16 cellular contexts compared by ENCODE assay signal in the genomic region with DNA sequence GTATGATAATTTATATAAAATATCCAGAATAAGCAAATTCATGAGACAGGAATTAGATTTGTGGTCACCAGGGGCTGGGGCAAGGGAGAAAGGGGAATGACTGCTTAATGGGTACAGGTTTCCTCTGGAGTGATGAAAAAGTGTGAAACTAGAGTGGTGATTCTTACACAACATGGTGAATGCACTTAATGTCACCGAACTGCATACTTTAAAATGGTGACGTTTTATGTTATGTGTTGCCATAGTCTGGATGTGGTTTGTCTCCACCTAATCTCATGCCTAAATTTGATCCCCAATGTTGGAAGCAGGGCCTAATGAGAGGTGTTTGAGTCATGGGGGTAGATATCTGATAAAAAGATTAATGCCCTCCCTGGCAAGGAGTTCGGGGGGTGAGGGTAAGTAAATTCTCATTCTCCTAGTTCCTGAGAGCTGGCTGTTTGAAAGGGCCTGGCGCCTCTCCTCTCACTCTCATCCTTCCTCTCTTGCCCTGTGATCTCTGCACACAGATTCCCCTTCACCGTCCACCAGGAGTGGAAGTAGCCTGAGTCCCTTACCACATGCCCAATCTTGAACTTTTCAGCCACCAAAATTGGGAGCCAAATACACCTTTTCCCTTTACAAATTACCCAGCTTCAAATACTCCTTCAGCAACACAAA. TPM values are rescaled to one million over a fixed set of nuclear protein-coding genes. Genes with fewer than 3 reads are reported as not detected.
DNase-seq lines count a peak whose midpoint lies in the region; ATAC-seq, FAIRE-seq and TF ChIP-seq lines count a peak whose summit lies in the region.
"Had no signal": no experiment of that assay in that cellular context is flagged by ENCODE, and none has a peak within 500 bp of the region (broad histone marks: within the 10 kb centered on the region; RNA-seq: fewer than 3 reads in every experiment).

No MANE protein-coding gene starts in this region.

- no peak overlapping the region for H2BK5ac ChIP-seq in mesenchymal stem cell (ENCODE audit: low read depth, low read length, poor library complexity, severe bottlenecking)

- H4K8ac ChIP-seq in mesenchymal stem cell (ENCODE audit: low read length) = no peak overlapping the region

- peaks cover 38% of the 10 kb centered on the region for H3K4me1 ChIP-seq in ACC112 (ENCODE audit: control insufficient read depth, insufficient read depth, low read length, unreplicated experiment)
- peaks cover 16% of the 10 kb centered on the region for H3K4me1 ChIP-seq in mesenchymal stem cell (ENCODE audit: control insufficient read depth, insufficient read depth, low read depth, low read length)

- H2BK120ac ChIP-seq in mesenchymal stem cell (ENCODE audit: low read depth, low read length) = no peak overlapping the region

- H3K27me3 Mint-ChIP-seq in activated CD8-positive, alpha-beta T cell treated with anti-CD3 and anti-CD28 coated beads, Interleukin-2, amount 10 ng/mL, durations not matched to agents 7 days and 5 days (ENCODE audit: low read depth) = no peaks in the 10 kb centered on the region

- peak overlapping the region; percentile 67 for H2AK5ac ChIP-seq in mesenchymal stem cell (ENCODE audit: low read length, severe bottlenecking)

- no peak overlapping the region for H3K9ac ChIP-seq in mesenchymal stem cell (ENCODE audit: low read length)
- H3K9ac ChIP-seq: BLaER1 had no signal

- H3K23ac ChIP-seq in mesenchymal stem cell (ENCODE audit: low read length in 2 of 2) = no peak overlapping the region

- H3K14ac ChIP-seq in mesenchymal stem cell (ENCODE audit: low read length in 2 of 2) = no peak overlapping the region

- H3K79me1 ChIP-seq in mesenchymal stem cell (replicated peaks; ENCODE audit: low read length, poor library complexity, severe bottlenecking) = no peaks in the 10 kb centered on the region

- no peak for ATAC-seq in activated CD8-positive, alpha-beta T cell treated with anti-CD3 and anti-CD28 coated beads, Interleukin-2, amount 10 ng/mL, durations not matched to agents 7 days and 5 days
- ATAC-seq: heart right ventricle, HepG2, left cardiac atrium had no signal

- no peak overlapping the region for H3K4ac ChIP-seq in mesenchymal stem cell (ENCODE audit: low read depth in 1 of 2, low read length in 2 of 2)

- CTCF ChIA-PET in activated CD8-positive, alpha-beta T cell treated with anti-CD3 and anti-CD28 coated beads, Interleukin-2, amount 10 ng/mL, durations not matched to agents 7 days and 5 days (lab: Charles Lee) = interaction anchor here (0.8 to 1.6 kb wide), 3 partner anchors 14 to 60 kb away, joined by 3 to 10 read pairs (median 4); no protein-coding TSS in a partner anchor

- peaks cover 62% of the 10 kb centered on the region for H3K36me3 Mint-ChIP-seq in activated CD8-positive, alpha-beta T cell treated with anti-CD3 and anti-CD28 coated beads, Interleukin-2, amount 10 ng/mL, durations not matched to agents 7 days and 5 days (ENCODE audit: low read depth)

- H3K79me2 ChIP-seq in ACC112 (ENCODE audit: control insufficient read depth, insufficient read depth, low read length, unreplicated experiment) = peaks cover 83% of the 10 kb centered on the region

- DNase-seq in GM12891 (ENCODE audit: insufficient read length, low spot score) (no peak), mesenchymal stem cell (no peak), posterior vena cava (ENCODE audit: low spot score) (no peak), DMS114 treated with DMSO at 0.1 percent for 48 hours (lab: John Stamatoyannopoulos, UW; ENCODE audit: unreplicated experiment) (no peak), NCI-H2081 treated with DMSO at 0.1 percent for 48 hours (lab: John Stamatoyannopoulos, UW) (no peak), ureter (ENCODE audit: low spot score) (no peak)
- DNase-seq in activated CD8-positive, alpha-beta T cell treated with anti-CD3 and anti-CD28 coated beads, Interleukin-2, amount 10 ng/mL, durations not matched to agents 7 days and 5 days = no peak
- DNase-seq: activated CD4-positive, CD25-positive, alpha-beta regulatory T cell treated with anti-CD3 and anti-CD28 coated beads, Interleukin-2, amount 50 U/mL, for 72 hours; activated effector memory CD4-positive, alpha-beta T cell treated with anti-CD3 and anti-CD28 coated beads, Interleukin-2, amount 50 U/mL, for 16 hours; cerebellar nuclear complex; heart right ventricle; left cardiac atrium; NCI-H1048 had no signal

- POLR2A ChIA-PET in activated CD8-positive, alpha-beta T cell treated with anti-CD3 and anti-CD28 coated beads, Interleukin-2, amount 10 ng/mL, durations not matched to agents 7 days and 5 days (lab: Charles Lee) = interaction anchor here (0.9 to 1.4 kb wide), 3 partner anchors 8 to 33 kb away, joined by 3 to 4 read pairs (median 3); no protein-coding TSS in a partner anchor

- no peak overlapping the region for H3K18ac ChIP-seq in mesenchymal stem cell (ENCODE audit: low read depth in 1 of 2, low read length in 2 of 2)

- intact Hi-C loops in posterior vena cava (cut with DNase I) = no loop called here

- H3K36me3 ChIP-seq in ACC112 (ENCODE audit: insufficient read depth, low read length) (peaks cover 19% of the 10 kb centered on the region), mesenchymal stem cell (ENCODE audit: control insufficient read depth in 1 of 2, insufficient read depth in 2 of 2, low read depth in 1 of 2, low read length in 2 of 2) (peaks cover 13 to 25% of the 10 kb centered on the region in 2 experiments)

- H3K27ac Mint-ChIP-seq in activated CD8-positive, alpha-beta T cell treated with anti-CD3 and anti-CD28 coated beads, Interleukin-2, amount 10 ng/mL, durations not matched to agents 7 days and 5 days = peak overlapping the region; percentile 72

- H3K9me3 Mint-ChIP-seq in activated CD8-positive, alpha-beta T cell treated with anti-CD3 and anti-CD28 coated beads, Interleukin-2, amount 10 ng/mL, durations not matched to agents 7 days and 5 days (ENCODE audit: insufficient read depth) = no peaks in the 10 kb centered on the region

- H3K27me3 ChIP-seq in ACC112 (ENCODE audit: insufficient read depth, low read length) = no peaks in the 10 kb centered on the region
- H3K27me3 ChIP-seq in mesenchymal stem cell (ENCODE audit: control insufficient read depth in 1 of 2, insufficient read depth in 1 of 2, low read length in 2 of 2) = no peaks in the 10 kb centered on the region
- H3K27me3 ChIP-seq: BLaER1, heart right ventricle had no signal

- no peak overlapping the region for H3K4me2 ChIP-seq in mesenchymal stem cell (ENCODE audit: low read length, poor library complexity, severe bottlenecking)
- H3K4me2 ChIP-seq: BLaER1 had no signal

- peaks cover 71% of the 10 kb centered on the region for H3K4me1 Mint-ChIP-seq in activated CD8-positive, alpha-beta T cell treated with anti-CD3 and anti-CD28 coated beads, Interleukin-2, amount 10 ng/mL, durations not matched to agents 7 days and 5 days (ENCODE audit: low read depth)

- no peak overlapping the region for H4K91ac ChIP-seq in mesenchymal stem cell (ENCODE audit: low read length)

- TF ChIP-seq POLR2A in GM12891 (IDR thresholded peaks at IDR 0.05; ENCODE audit: low read depth, low read length) = no peak

- no peak overlapping the region for H3K4me3 Mint-ChIP-seq in activated CD8-positive, alpha-beta T cell treated with anti-CD3 and anti-CD28 coated beads, Interleukin-2, amount 10 ng/mL, durations not matched to agents 7 days and 5 days

- H3K4me3 ChIP-seq in ACC112 (ENCODE audit: low read depth, low read length) (no peak overlapping the region), mesenchymal stem cell (ENCODE audit: insufficient read depth in 1 of 2, low read depth in 1 of 2, low read length in 2 of 2) (no peak overlapping the region)
- H3K4me3 ChIP-seq: BLaER1, heart right ventricle had no signal

- no peak for FAIRE-seq in GM12891 (lab: Jason Lieb, UNC)
- FAIRE-seq: HepG2 had no signal

- H2AFZ ChIP-seq in ACC112 (ENCODE audit: low read length, unreplicated experiment) (no peak overlapping the region), mesenchymal stem cell (ENCODE audit: low read depth, low read length) (no peak overlapping the region)

- H2BK12ac ChIP-seq in mesenchymal stem cell (ENCODE audit: low read length in 2 of 2) = no peak overlapping the region

- no peak overlapping the region for H2BK15ac ChIP-seq in mesenchymal stem cell (ENCODE audit: low read depth, poor library complexity, severe bottlenecking)

- 93% methylated on average over 5 of the region's 5 CpGs for WGBS in mesenchymal stem cell

- peak overlapping the region; percentile 91 for H3K27ac ChIP-seq in ACC112 (ENCODE audit: low read depth, low read length)
- no peak overlapping the region for H3K27ac ChIP-seq in mesenchymal stem cell (ENCODE audit: low read length, poor library complexity, severe bottlenecking)
- H3K27ac ChIP-seq: BLaER1, heart right ventricle had no signal

- H3K9me3 ChIP-seq in mesenchymal stem cell (ENCODE audit: control insufficient read depth, low read length) = no peaks in the 10 kb centered on the region
- H3K9me3 ChIP-seq: BLaER1, heart right ventricle had no signal

TF ChIP-seq in GM12891, 5 proteins besides CTCF, POLR2A, EP300 and RAD21:
- TF ChIP-seq POLR2AphosphoS5 (IDR thresholded peaks at IDR 0.05; ENCODE audit: low read depth, low read length) = 0 out of 2 replicates have a peak, but pooled peaks have one; percentile 25
- TF ChIP-seq POU2F2 (IDR thresholded peaks at IDR 0.05; ENCODE audit: low read depth, low read length) = no peak
- TF ChIP-seq TAF1 (IDR thresholded peaks at IDR 0.05; ENCODE audit: low read depth, low read length) = no peak
TF ChIP-seq in GM12891: peak in this region for 1.

RNA-seq across cellular contexts. Expression of a gene that starts 15.3 kb away (rescaled TPM):
- polyA plus RNA-seq in GM12891 (2012; ENCODE audit: low read depth, missing spikeins) = 96.3 TPM
- 100 to 1,000 TPM; 206 to 209 TPM for total RNA-seq in activated CD8-positive, alpha-beta T cell treated with anti-CD3 and anti-CD28 coated beads, Interleukin-2, amount 10 ng/mL, durations not matched to agents 7 days and 5 days
- 52.4 TPM for polyA plus RNA-seq in mesenchymal stem cell (2013, experiment 1 of 2)
- polyA plus RNA-seq in mesenchymal stem cell (2013, experiment 2 of 2) = 54.0 TPM
- total RNA-seq in posterior vena cava (10 to 100 TPM; 86.9 to 99.7 TPM), ureter (145 TPM)
